In the genomic region with DNA sequence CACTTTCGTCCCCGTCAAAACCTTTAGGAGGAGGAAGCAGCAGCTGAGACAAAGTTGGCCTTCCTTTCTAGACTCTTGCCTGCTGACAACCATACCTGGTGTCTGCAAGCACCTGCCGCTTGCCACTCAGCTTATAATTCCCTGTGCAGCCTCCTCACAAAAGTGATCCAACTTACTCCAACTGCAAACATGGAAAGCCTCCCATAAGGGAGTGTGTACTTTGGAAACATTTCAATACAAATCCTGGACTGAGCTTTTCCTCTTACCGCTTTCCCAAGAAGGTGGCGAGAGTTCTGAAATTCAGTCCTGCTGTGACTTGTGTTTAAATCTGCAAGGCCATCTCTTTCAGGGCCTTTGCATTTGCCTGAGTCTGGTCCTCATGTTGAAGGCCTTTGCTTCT, we compare ENCODE assay signal across 27 cellular contexts.
"Had no signal": no experiment of that assay in that cellular context is flagged by ENCODE, and none has a peak within 500 bp of the region (broad histone marks: within the 10 kb centered on the region; RNA-seq: fewer than 3 reads in every experiment).

No MANE protein-coding gene starts in this region.

- H3K27ac ChIP-seq: parathyroid adenoma, stomach, thyroid gland had no signal

- ATAC-seq: effector memory CD8-positive, alpha-beta T cell; left colon; left ventricle myocardium superior; natural killer cell; sciatic nerve had no signal

- H3K4me1 Mint-ChIP-seq: immature natural killer cell, memory B cell, natural killer cell had no signal

- H3K27ac Mint-ChIP-seq: immature natural killer cell, memory B cell, natural killer cell, progenitor cell of endocrine pancreas had no signal

- FAIRE-seq: endometrium, frontal cortex had no signal

- DNase-seq: cortex of kidney; effector memory CD8-positive, alpha-beta T cell; erythroblast; hypothalamus; immature natural killer cell; islet precursor cell; kidney glomerular epithelial cell; left colon; left ventricle myocardium superior; natural killer cell; occipital lobe; stimulated activated CD4-positive, alpha-beta T cell treated with anti-CD3 and anti-CD28 coated beads, Interleukin-12 subunit alpha, Interleukin-12 subunit beta, amount 100 ng/mL, for 4 hours; stimulated activated CD4-positive, alpha-beta T cell treated with anti-CD3 and anti-CD28 coated beads, Interleukin-1b, Interleukin-23, amount 100 ng/mL, for 48 hours; stimulated activated CD4-positive, alpha-beta T cell treated with anti-CD3 and anti-CD28 coated beads, Interleukin-4, amount 100 ng/mL, for 1 hour; stimulated activated CD8-positive, alpha-beta memory T cell treated with anti-CD3 and anti-CD28 coated beads, Interleukin-4, amount 100 ng/mL, for 48 hours; stimulated activated naive CD4-positive, alpha-beta T cell treated with Interleukin-2 at 50 U/mL for 16 hours; stomach; thyroid gland; trophoblast cell had no signal

- H3K27me3 Mint-ChIP-seq: effector memory CD8-positive, alpha-beta T cell; memory B cell; progenitor cell of endocrine pancreas had no signal

- H3K4me3 Mint-ChIP-seq: effector memory CD8-positive, alpha-beta T cell; immature natural killer cell; memory B cell; natural killer cell had no signal

- H3K4me3 ChIP-seq: lung, smooth muscle cell, stomach, thyroid gland had no signal

- H3K9me3 Mint-ChIP-seq: effector memory CD8-positive, alpha-beta T cell; immature natural killer cell; memory B cell; natural killer cell had no signal
